Comparison of ENCODE assay signal across 9 cellular contexts in genomic region chr9:91100878-91101450, GRCh38.
A peak's percentile ranks its signal among the peaks of the same experiment; 100 is the strongest.
DNase-seq lines count a peak whose midpoint lies in the region; ATAC-seq lines count a peak whose summit lies in the region.
"Had no signal": no experiment of that assay in that cellular context is flagged by ENCODE, and none has a peak within 500 bp of the region (broad histone marks: within the 10 kb centered on the region; RNA-seq: fewer than 3 reads in every experiment).

No MANE protein-coding gene starts in this region.

- H3K9me3 Mint-ChIP-seq in CD4-positive, alpha-beta memory T cell = peaks cover 0 to 8% (median 0%) of the 10 kb centered on the region in 8 donors
- peaks cover 9% of the 10 kb centered on the region for H3K9me3 Mint-ChIP-seq in T-helper 2 cell treated with Interferon-gamma antibody and Interleukin-4, amounts not matched to agents 5 μg/mL and 100 μg/mL, for 36 hours
- H3K9me3 Mint-ChIP-seq: neural progenitor cell had no signal

- H3K27ac ChIP-seq in CD4-positive, alpha-beta memory T cell (ENCODE audit: low read depth, low read length) = no peak overlapping the region
- H3K27ac ChIP-seq: neural progenitor cell had no signal

- peaks cover 39% of the 10 kb centered on the region for H3K4me1 ChIP-seq in CD4-positive, alpha-beta memory T cell (ENCODE audit: insufficient read depth, low read length)
- H3K4me1 ChIP-seq: neural progenitor cell had no signal

- peaks cover 0 to 5% of the 10 kb centered on the region in 2 donors for H3K27me3 Mint-ChIP-seq in CD4-positive, alpha-beta memory T cell
- H3K27me3 Mint-ChIP-seq in T-helper 2 cell treated with Interferon-gamma antibody and Interleukin-4, amounts not matched to agents 5 μg/mL and 100 μg/mL, for 36 hours (ENCODE audit: low read depth) = no peaks in the 10 kb centered on the region

- no peak for DNase-seq in CD4-positive, alpha-beta memory T cell
- no peak for DNase-seq in T-helper 2 cell treated with Interferon-gamma antibody and Interleukin-4, amounts not matched to agents 5 μg/mL and 100 μg/mL, for 36 hours (ENCODE audit: low spot score)
- peak; percentile 41 for DNase-seq in fibroblast of peridontal ligament (ENCODE audit: extremely low read depth)
- DNase-seq in pons (ENCODE audit: low spot score) = peak; percentile 11
- DNase-seq in effector CD8-positive, alpha-beta T cell (lab: John Stamatoyannopoulos, UW) = no peak
- no peak for DNase-seq in NCI-H2227 treated with DMSO at 0.1 percent for 48 hours (lab: John Stamatoyannopoulos, UW)

- CTCF ChIA-PET in CD4-positive, alpha-beta memory T cell (lab: Charles Lee; ENCODE audit: partially characterized antibody) = interaction anchor here (0.7 to 1.5 kb wide), 2 partner anchors 50 to 76 kb away, joined by 3 to 4 read pairs; no protein-coding TSS in a partner anchor

- no peaks in the 10 kb centered on the region for H3K9me3 ChIP-seq in CD4-positive, alpha-beta memory T cell (ENCODE audit: control insufficient read depth in 1 of 2, low read length in 2 of 2)

- no peak overlapping the region for H3K4me3 ChIP-seq in CD4-positive, alpha-beta memory T cell (ENCODE audit: low read length in 2 of 2)
- H3K4me3 ChIP-seq: neural progenitor cell had no signal

- peaks cover 0 to 3% of the 10 kb centered on the region in 2 donors for H3K36me3 Mint-ChIP-seq in CD4-positive, alpha-beta memory T cell
- peaks cover 51% of the 10 kb centered on the region for H3K36me3 Mint-ChIP-seq in T-helper 2 cell treated with Interferon-gamma antibody and Interleukin-4, amounts not matched to agents 5 μg/mL and 100 μg/mL, for 36 hours (ENCODE audit: low read depth)
- H3K36me3 Mint-ChIP-seq: neural progenitor cell had no signal

- intact Hi-C loops in CD4-positive, alpha-beta memory T cell (cut with micrococcal nuclease) = loop anchor here (2.0 to 5.0 kb wide), 5 partner anchors 50 to 321 kb away; partner anchors contain the start of genes AUH and NFIL3

- H3K4me1 Mint-ChIP-seq in CD4-positive, alpha-beta memory T cell = peaks cover 25 to 40% (median 32%) of the 10 kb centered on the region in 4 donors
- H3K4me1 Mint-ChIP-seq in T-helper 2 cell treated with Interferon-gamma antibody and Interleukin-4, amounts not matched to agents 5 μg/mL and 100 μg/mL, for 36 hours (ENCODE audit: low read depth) = peaks cover 63% of the 10 kb centered on the region

- peak overlapping the region in 6 of 7 donors; percentile 0 to 95 (median 48) for H3K27ac Mint-ChIP-seq in CD4-positive, alpha-beta memory T cell
- peak overlapping the region; percentile 89 for H3K27ac Mint-ChIP-seq in T-helper 2 cell treated with Interferon-gamma antibody and Interleukin-4, amounts not matched to agents 5 μg/mL and 100 μg/mL, for 36 hours

- no peaks in the 10 kb centered on the region for H3K27me3 ChIP-seq in CD4-positive, alpha-beta memory T cell (ENCODE audit: insufficient read depth, low read length)
- H3K27me3 ChIP-seq: neural progenitor cell had no signal

- H3K36me3 ChIP-seq in CD4-positive, alpha-beta memory T cell (ENCODE audit: insufficient read depth, low read length) = no peaks in the 10 kb centered on the region
- H3K36me3 ChIP-seq: neural progenitor cell had no signal

- peak overlapping the region in 7 of 8 donors; percentile 14 to 81 (median 66) for H3K4me3 Mint-ChIP-seq in CD4-positive, alpha-beta memory T cell
- peak overlapping the region; percentile 63 for H3K4me3 Mint-ChIP-seq in T-helper 2 cell treated with Interferon-gamma antibody and Interleukin-4, amounts not matched to agents 5 μg/mL and 100 μg/mL, for 36 hours
- H3K4me3 Mint-ChIP-seq: neural progenitor cell had no signal

- POLR2A ChIA-PET in CD4-positive, alpha-beta memory T cell (lab: Charles Lee; ENCODE audit: partially characterized antibody) = interaction anchor here (1.5 kb wide), 2 partner anchors 50 to 260 kb away, joined by 4 to 6 read pairs; no protein-coding TSS in a partner anchor

- ATAC-seq in HG02763 (IDR thresholded peaks at IDR 0.05; ENCODE audit: unreplicated experiment) (no peak), HG03439 (IDR thresholded peaks at IDR 0.05; ENCODE audit: unreplicated experiment) (no peak)

Comparison
In these comparisons a context has a peak if more than half of its experiments do, and no peak if none do; other contexts are left out.
1. DNase-seq: peak in fibroblast of peridontal ligament (single experiment) and pons (single experiment); none in CD4-positive, alpha-beta memory T cell (0 of 5), T-helper 2 cell treated with Interferon-gamma antibody and Interleukin-4, amounts not matched to agents 5 μg/mL and 100 μg/mL, for 36 hours (single experiment), effector CD8-positive, alpha-beta T cell (single experiment) and NCI-H2227 treated with DMSO at 0.1 percent for 48 hours (single experiment).